ENCODE assay signal across 26 cellular contexts in genomic region chr7:45188736-45189135, GRCh38. TPM values are rescaled to one million over a fixed set of nuclear protein-coding genes. Genes with fewer than 3 reads are reported as not detected.
DNase-seq lines count a peak whose midpoint lies in the region; FAIRE-seq and TF ChIP-seq lines count a peak whose summit lies in the region.
"Had no signal": no experiment of that assay in that cellular context is flagged by ENCODE, and none has a peak within 500 bp of the region (broad histone marks: within the 10 kb centered on the region; RNA-seq: fewer than 3 reads in every experiment).

No MANE protein-coding gene starts in this region.

- no peak overlapping the region for H3K9ac ChIP-seq in kidney (ENCODE audit: low read length in 2 of 2)

- no peak for TF ChIP-seq POLR2A in spleen (IDR thresholded peaks at IDR 0.05)
- no peak for TF ChIP-seq POLR2A in vagina (IDR thresholded peaks at IDR 0.05)

- no peak for TF ChIP-seq CTCF in kidney (IDR thresholded peaks at IDR 0.05; ENCODE audit: borderline replicate concordance, extremely low read depth, insufficient read depth)
- no peak for TF ChIP-seq CTCF in spleen (IDR thresholded peaks at IDR 0.05 in 8 of 11, conservative IDR thresholded peaks at IDR 0.05 in 3 of 11)
- TF ChIP-seq CTCF in vagina (IDR thresholded peaks at IDR 0.05) = no peak

- FAIRE-seq in kidney (lab: Jason Lieb, UNC) = no peak
- FAIRE-seq: A204.1, D721Med, GM18507, GM19239, HTR-8/SVneo had no signal

- H3K36me3 ChIP-seq in kidney (ENCODE audit: control insufficient read depth in 1 of 2, insufficient read depth in 2 of 2, low read length in 2 of 2) (no peaks in the 10 kb centered on the region), spleen (no peaks in the 10 kb centered on the region), vagina (no peaks in the 10 kb centered on the region)

- DNase-seq in activated effector memory CD4-positive, alpha-beta T cell treated with anti-CD3 and anti-CD28 coated beads, Interleukin-2, amount 50 U/mL, for 16 hours = peak; percentile 43
- DNase-seq in activated effector memory CD4-positive, alpha-beta T cell treated with Interleukin-2 at 50 U/mL for 16 hours = no peak
- DNase-seq in kidney (peak; percentile 65), spleen (peak; percentile 70), vagina (ENCODE audit: extremely low spot score in 2 of 2) (peak; percentile 19 to 75), RPMI8226 (no peak), A172 (ENCODE audit: low spot score) (no peak), NCI-H1694 (lab: John Stamatoyannopoulos, UW) (no peak)
- DNase-seq: CD8-positive, alpha-beta memory T cell; DMS53; GDM1; KG1; NCI-H1092 treated with DMSO at 0.1 percent for 48 hours; NCI-H1436 treated with DMSO at 0.1 percent for 48 hours; NCI-H2029 treated with DMSO at 0.1 percent for 48 hours; NCI-H226; NCI-H510A treated with DMSO at 0.1 percent for 48 hours; NCI-H774; NK-92 treated with Interleukin-12 subunit alpha and Interleukin-12 subunit beta, amount 100 ng/mL, for 24 hours had no signal

- H3K27me3 ChIP-seq in spleen (replicated peaks in 1 of 7) = no peaks in the 10 kb centered on the region
- no peaks in the 10 kb centered on the region for H3K27me3 ChIP-seq in vagina

- H3K4me3 ChIP-seq in kidney (ENCODE audit: low read length in 2 of 2) (no peak overlapping the region), spleen (no peak overlapping the region), vagina (no peak overlapping the region)

- intact Hi-C loops in kidney (cut with DNase I) = no loop called here
- intact Hi-C loops in spleen (cut with DNase I; ENCODE audit: low total_unique reads) = no loop called here
- intact Hi-C loops in vagina (cut with DNase I) = no loop called here

- H3K4me1 ChIP-seq in kidney (ENCODE audit: control insufficient read depth in 1 of 2, insufficient read depth in 1 of 2, low read depth in 1 of 2, low read length in 2 of 2) (no peaks in the 10 kb centered on the region), spleen (peaks cover 0 to 4% (median 0%) of the 10 kb centered on the region in 6 donors), vagina (no peaks in the 10 kb centered on the region)

- no peaks in the 10 kb centered on the region for H3K9me3 ChIP-seq in kidney (ENCODE audit: control insufficient read depth in 1 of 2, low read length in 2 of 2)
- no peaks in the 10 kb centered on the region for H3K9me3 ChIP-seq in spleen
- no peaks in the 10 kb centered on the region for H3K9me3 ChIP-seq in vagina

- 84 to 92% (median 90%) methylated on average over 5 to 10 of the region's 10 CpGs for WGBS in spleen, 5 donors

- H3K27ac ChIP-seq in kidney (ENCODE audit: low read depth in 2 of 2, low read length in 2 of 2) (no peak overlapping the region), spleen (no peak overlapping the region), vagina (no peak overlapping the region)
- H3K27ac ChIP-seq: C4-2B had no signal

RNA-seq across cellular contexts. Expression of gene RAMP3, which starts 31.1 kb away (rescaled TPM):
- total RNA-seq in kidney = 82.6 TPM
- polyA plus RNA-seq in kidney (ENCODE audit: insufficient read depth, low read depth, low replicate concordance) = 168 TPM
- 10 to 100 TPM in 5 of 7 donors, 1 to 10 TPM in 2; 6.3 to 27.8 (median 11.8) TPM for total RNA-seq in spleen
- 10 to 100 TPM; 14.2 to 21.6 (median 18.9) TPM for polyA plus RNA-seq in spleen
- 50.1 TPM for total RNA-seq in vagina
- total RNA-seq in A172 (2014; rRNA removed; shearing (Covaris generic)) = 0.10 TPM in 1 of 2 replicates, not detected in the other
- total RNA-seq: CD8-positive, alpha-beta memory T cell; H4 had no signal
- polyA plus RNA-seq: CD8-positive, alpha-beta memory T cell had no signal

Comparison
In these comparisons a context has a peak if more than half of its experiments do, and no peak if none do; other contexts are left out.
1. DNase-seq: peak in activated effector memory CD4-positive, alpha-beta T cell treated with anti-CD3 and anti-CD28 coated beads, Interleukin-2, amount 50 U/mL, for 16 hours (single experiment), kidney (single experiment), spleen (single experiment) and vagina (2 of 2); none in activated effector memory CD4-positive, alpha-beta T cell treated with Interleukin-2 at 50 U/mL for 16 hours (single experiment), RPMI8226 (single experiment), A172 (single experiment) and NCI-H1694 (single experiment).